Comparison of ENCODE assay signal across 9 cellular contexts in genomic region chr20:4999788-5000187, GRCh38. TPM values are rescaled to one million over a fixed set of nuclear protein-coding genes. Genes with fewer than 3 reads are reported as not detected.
DNase-seq lines count a peak whose midpoint lies in the region; ATAC-seq lines count a peak whose summit lies in the region.
"Had no signal": no experiment of that assay in that cellular context is flagged by ENCODE, and none has a peak within 500 bp of the region (broad histone marks: within the 10 kb centered on the region; RNA-seq: fewer than 3 reads in every experiment).

No MANE protein-coding gene starts in this region.

- CTCF ChIA-PET in CD4-positive, alpha-beta memory T cell (lab: Charles Lee; ENCODE audit: partially characterized antibody): interaction anchor here (2.3 kb wide), 2 partner anchors 57 to 100 kb away, joined by 5 to 7 read pairs; no protein-coding TSS in a partner anchor

- no peak for ATAC-seq in naive B cell (ENCODE audit: low read depth in 2 of 2)
- no peak for ATAC-seq in HG02588 (IDR thresholded peaks at IDR 0.05; ENCODE audit: unreplicated experiment)

- peak overlapping the region; percentile 66 to 93 (median 86) for H3K27ac Mint-ChIP-seq in CD4-positive, alpha-beta memory T cell
- H3K27ac Mint-ChIP-seq in activated naive CD8-positive, alpha-beta T cell treated with anti-CD3 and anti-CD28 coated beads for 36 hours: peak overlapping the region; percentile 53
- peak overlapping the region; percentile 14 to 91 (median 81) for H3K27ac Mint-ChIP-seq in naive B cell

- peaks cover 35 to 56% (median 43%) of the 10 kb centered on the region in 4 donors for H3K4me1 Mint-ChIP-seq in CD4-positive, alpha-beta memory T cell
- peaks cover 39% of the 10 kb centered on the region for H3K4me1 Mint-ChIP-seq in activated naive CD8-positive, alpha-beta T cell treated with anti-CD3 and anti-CD28 coated beads for 36 hours
- H3K4me1 Mint-ChIP-seq in naive B cell: peaks cover 42 to 67% (median 54%) of the 10 kb centered on the region in 3 donors

- no peaks in the 10 kb centered on the region for H3K27me3 ChIP-seq in CD4-positive, alpha-beta memory T cell (ENCODE audit: insufficient read depth, low read length)
- H3K27me3 ChIP-seq: pancreas had no signal

- intact Hi-C loops in CD4-positive, alpha-beta memory T cell (cut with micrococcal nuclease): loop anchor here (2.0 kb wide), 2 partner anchors 57 to 101 kb away; no protein-coding TSS in a partner anchor

- peaks cover 0 to 2% (median 0%) of the 10 kb centered on the region in 8 donors for H3K9me3 Mint-ChIP-seq in CD4-positive, alpha-beta memory T cell
- no peaks in the 10 kb centered on the region for H3K9me3 Mint-ChIP-seq in activated naive CD8-positive, alpha-beta T cell treated with anti-CD3 and anti-CD28 coated beads for 36 hours
- no peaks in the 10 kb centered on the region for H3K9me3 Mint-ChIP-seq in naive B cell

- no peaks in the 10 kb centered on the region for H3K27me3 Mint-ChIP-seq in CD4-positive, alpha-beta memory T cell
- H3K27me3 Mint-ChIP-seq in activated naive CD8-positive, alpha-beta T cell treated with anti-CD3 and anti-CD28 coated beads for 36 hours: no peaks in the 10 kb centered on the region
- H3K27me3 Mint-ChIP-seq in naive B cell: no peaks in the 10 kb centered on the region

- H3K36me3 ChIP-seq in CD4-positive, alpha-beta memory T cell (ENCODE audit: insufficient read depth, low read length): no peaks in the 10 kb centered on the region
- H3K36me3 ChIP-seq: pancreas had no signal

- H3K4me3 ChIP-seq in CD4-positive, alpha-beta memory T cell (ENCODE audit: low read length in 2 of 2): peak overlapping the region; percentile 56 to 87

- DNase-seq in CD4-positive, alpha-beta memory T cell: no peak
- DNase-seq in NAMALWA (ENCODE audit: low spot score) (peak; percentile 37), naive B cell (no peak), NCI-H446 (lab: John Stamatoyannopoulos, UW) (no peak), activated gamma-delta T cell (lab: John Stamatoyannopoulos, UW) (no peak), SKM-1 treated with dmso at 0.1 percent for 144 hours (lab: John Stamatoyannopoulos, UW; ENCODE audit: unreplicated experiment) (no peak)
- no peak for DNase-seq in activated naive CD8-positive, alpha-beta T cell treated with anti-CD3 and anti-CD28 coated beads for 36 hours

- H3K4me3 Mint-ChIP-seq in CD4-positive, alpha-beta memory T cell: peak overlapping the region; percentile 86 to 97 (median 94)
- H3K4me3 Mint-ChIP-seq in activated naive CD8-positive, alpha-beta T cell treated with anti-CD3 and anti-CD28 coated beads for 36 hours: peak overlapping the region; percentile 93
- peak overlapping the region; percentile 91 to 98 (median 94) for H3K4me3 Mint-ChIP-seq in naive B cell

- peaks cover 33% of the 10 kb centered on the region for H3K4me1 ChIP-seq in CD4-positive, alpha-beta memory T cell (ENCODE audit: insufficient read depth, low read length)

- POLR2A ChIA-PET in CD4-positive, alpha-beta memory T cell (lab: Charles Lee; ENCODE audit: partially characterized antibody): interaction anchor here (0.8 to 1.8 kb wide), 4 partner anchors 11 to 57 kb away, joined by 3 to 4 read pairs (median 3); no protein-coding TSS in a partner anchor

- peaks cover 0 to 10% of the 10 kb centered on the region in 2 donors for H3K36me3 Mint-ChIP-seq in CD4-positive, alpha-beta memory T cell
- H3K36me3 Mint-ChIP-seq in activated naive CD8-positive, alpha-beta T cell treated with anti-CD3 and anti-CD28 coated beads for 36 hours: peaks cover 10% of the 10 kb centered on the region
- H3K36me3 Mint-ChIP-seq in naive B cell: no peaks in the 10 kb centered on the region

- H3K9me3 ChIP-seq in CD4-positive, alpha-beta memory T cell (ENCODE audit: control insufficient read depth in 1 of 2, low read length in 2 of 2): no peaks in the 10 kb centered on the region
- H3K9me3 ChIP-seq: pancreas had no signal

- H3K27ac ChIP-seq in CD4-positive, alpha-beta memory T cell (ENCODE audit: low read depth, low read length): no peak overlapping the region
- H3K27ac ChIP-seq: pancreas had no signal

RNA-seq across cellular contexts. Expression of gene SLC23A2, which starts 1.5 kb away (rescaled TPM):
- 10 to 100 TPM; 22.3 to 22.6 TPM for total RNA-seq in CD4-positive, alpha-beta memory T cell
- 10 to 100 TPM in 1 of 2 donors, 1 to 10 TPM in 1; 4.3 to 10.9 TPM for polyA plus RNA-seq in CD4-positive, alpha-beta memory T cell
- 10 to 100 TPM; 23.2 TPM for total RNA-seq in activated naive CD8-positive, alpha-beta T cell treated with anti-CD3 and anti-CD28 coated beads for 36 hours
- 10 to 100 TPM in 2 of 6 donors, 1 to 10 TPM in 4; 5.0 to 10.8 (median 7.1) TPM for polyA plus RNA-seq in naive B cell (ENCODE audit: low read depth in 6 of 6)
